Comparison of ENCODE assay signal across 1 cellular context in the genomic region with DNA sequence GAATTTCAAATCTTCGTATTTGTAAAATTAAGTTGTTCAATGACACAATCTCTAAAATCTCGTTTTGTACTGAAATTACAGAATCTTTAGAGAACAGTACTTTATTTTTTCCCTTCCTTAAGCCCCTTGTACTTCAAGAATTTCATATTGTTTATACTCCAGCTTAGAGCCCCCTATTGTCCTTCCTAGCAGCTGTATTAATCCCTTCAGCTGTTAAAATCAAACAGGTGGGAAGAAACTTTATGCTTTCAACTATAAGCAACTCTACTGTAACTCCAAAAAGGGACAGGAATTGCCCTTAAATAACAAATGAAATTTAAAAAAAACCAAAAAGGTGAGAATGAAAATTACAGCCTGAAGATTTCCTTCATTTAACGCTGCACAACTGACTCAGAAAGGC.
TF ChIP-seq lines count a peak whose summit lies in the region.

No MANE protein-coding gene starts in this region.

TF ChIP-seq in IMR-90, 13 proteins besides CTCF, POLR2A, EP300 and RAD21 (continued from another document):
- TF ChIP-seq, protein P1, sequence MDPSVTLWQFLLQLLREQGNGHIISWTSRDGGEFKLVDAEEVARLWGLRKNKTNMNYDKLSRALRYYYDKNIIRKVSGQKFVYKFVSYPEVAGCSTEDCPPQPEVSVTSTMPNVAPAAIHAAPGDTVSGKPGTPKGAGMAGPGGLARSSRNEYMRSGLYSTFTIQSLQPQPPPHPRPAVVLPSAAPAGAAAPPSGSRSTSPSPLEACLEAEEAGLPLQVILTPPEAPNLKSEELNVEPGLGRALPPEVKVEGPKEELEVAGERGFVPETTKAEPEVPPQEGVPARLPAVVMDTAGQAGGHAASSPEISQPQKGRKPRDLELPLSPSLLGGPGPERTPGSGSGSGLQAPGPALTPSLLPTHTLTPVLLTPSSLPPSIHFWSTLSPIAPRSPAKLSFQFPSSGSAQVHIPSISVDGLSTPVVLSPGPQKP (IDR thresholded peaks at IDR 0.05; ENCODE audit: borderline replicate concordance, low read depth, low read length), result no peak
- TF ChIP-seq MAZ (IDR thresholded peaks at IDR 0.05; ENCODE audit: borderline replicate concordance, low read depth, low read length), result no peak
- TF ChIP-seq FOS (IDR thresholded peaks at IDR 0.05; ENCODE audit: low read depth, low read length), result no peak
- no peak for TF ChIP-seq BHLHE40 (IDR thresholded peaks at IDR 0.05; ENCODE audit: low read depth, low read length)
- TF ChIP-seq, protein P2, sequence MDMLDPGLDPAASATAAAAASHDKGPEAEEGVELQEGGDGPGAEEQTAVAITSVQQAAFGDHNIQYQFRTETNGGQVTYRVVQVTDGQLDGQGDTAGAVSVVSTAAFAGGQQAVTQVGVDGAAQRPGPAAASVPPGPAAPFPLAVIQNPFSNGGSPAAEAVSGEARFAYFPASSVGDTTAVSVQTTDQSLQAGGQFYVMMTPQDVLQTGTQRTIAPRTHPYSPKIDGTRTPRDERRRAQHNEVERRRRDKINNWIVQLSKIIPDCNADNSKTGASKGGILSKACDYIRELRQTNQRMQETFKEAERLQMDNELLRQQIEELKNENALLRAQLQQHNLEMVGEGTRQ (IDR thresholded peaks at IDR 0.05; ENCODE audit: low read depth, low read length), result no peak
- no peak for TF ChIP-seq RFX5 (IDR thresholded peaks at IDR 0.05; ENCODE audit: low read depth, low read length)
- TF ChIP-seq CHD1 (IDR thresholded peaks at IDR 0.05; ENCODE audit: low read depth, low read length), result no peak
- TF ChIP-seq CEBPB (IDR thresholded peaks at IDR 0.05; ENCODE audit: low read depth, low read length), result no peak
- TF ChIP-seq MAFK (IDR thresholded peaks at IDR 0.05; ENCODE audit: low read depth, low read length), result no peak
- TF ChIP-seq SMC3 (IDR thresholded peaks at IDR 0.05; ENCODE audit: low read depth, low read length), result no peak
